Comparison of ENCODE assay signal across 1 cellular context in genomic region chr2:21443494-21444105, GRCh38.
TF ChIP-seq lines count a peak whose summit lies in the region.

No MANE protein-coding gene starts in this region.

TF ChIP-seq in HepG2, 621 proteins besides CTCF, POLR2A, EP300 and RAD21 (continued from another document):
- TF ChIP-seq ZNF276 (CRISPR knock-in tag; IDR thresholded peaks at IDR 0.05; ENCODE audit: low read depth) (no peak), MAX (IDR thresholded peaks at IDR 0.05) (no peak), MTA1 (CRISPR knock-in tag; IDR thresholded peaks at IDR 0.05; ENCODE audit: borderline replicate concordance) (no peak), ZNF33A (CRISPR knock-in tag; IDR thresholded peaks at IDR 0.05; ENCODE audit: borderline replicate concordance) (no peak), ZNF501 (CRISPR knock-in tag; IDR thresholded peaks at IDR 0.05) (no peak), E2F1 (CRISPR knock-in tag; IDR thresholded peaks at IDR 0.05) (no peak), NFE2L2 (IDR thresholded peaks at IDR 0.05; ENCODE audit: low read length) (no peak), CREBL2 (CRISPR knock-in tag; IDR thresholded peaks at IDR 0.05; ENCODE audit: borderline replicate concordance) (no peak)
TF ChIP-seq in HepG2: peak in this region for 0.
